12 cellular contexts compared by ENCODE assay signal in the genomic region with DNA sequence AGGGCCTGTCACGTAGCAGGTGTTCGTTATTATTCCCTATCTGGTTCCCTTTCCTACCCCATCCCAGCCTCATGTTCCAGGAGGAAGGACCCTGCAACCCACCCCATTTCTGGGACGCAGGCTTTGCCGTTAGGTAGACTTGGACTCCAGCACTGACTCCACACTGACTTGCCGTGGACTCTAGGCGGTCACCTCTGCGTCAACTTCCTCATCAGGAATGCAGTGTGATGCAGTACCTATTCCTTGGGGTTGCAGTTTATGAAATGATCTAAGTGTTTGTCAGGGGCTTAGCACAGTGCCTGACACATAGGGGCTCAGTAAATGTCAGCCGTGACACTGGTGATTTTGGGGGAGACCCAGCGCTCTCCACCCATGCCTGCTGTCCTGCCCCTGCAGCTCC. TPM values are rescaled to one million over a fixed set of nuclear protein-coding genes. Genes with fewer than 3 reads are reported as not detected.
DNase-seq lines count a peak whose midpoint lies in the region; ATAC-seq, FAIRE-seq and TF ChIP-seq lines count a peak whose summit lies in the region.
"Had no signal": no experiment of that assay in that cellular context is flagged by ENCODE, and none has a peak within 500 bp of the region (broad histone marks: within the 10 kb centered on the region; RNA-seq: fewer than 3 reads in every experiment).

No MANE protein-coding gene starts in this region.

- H3K9me3 ChIP-seq in DND-41 (ENCODE audit: insufficient read depth, low read length, severe bottlenecking), result no peaks in the 10 kb centered on the region
- no peaks in the 10 kb centered on the region for H3K9me3 ChIP-seq in SJCRH30 (replicated peaks)
- H3K9me3 ChIP-seq in esophagus (ENCODE audit: control insufficient read depth in 2 of 2, insufficient read depth in 1 of 2, low read depth in 1 of 2, low read length in 1 of 2), result no peaks in the 10 kb centered on the region
- H3K9me3 ChIP-seq in gastrocnemius medialis, result no peaks in the 10 kb centered on the region

- H3K4me2 ChIP-seq in DND-41 (ENCODE audit: insufficient read depth, low read length), result no peak overlapping the region

- in situ Hi-C loops in gastrocnemius medialis (cut with MboI; ENCODE audit: low sequenced_read_pairs in 4 of 4), result no loop called here

- ATAC-seq in DND-41 (ENCODE audit: insufficient read depth, low read depth) (no peak), gastrocnemius medialis (no peak)
- ATAC-seq: activated CD4-positive, CD25-positive, alpha-beta regulatory T cell treated with anti-CD3 and anti-CD28 coated beads, Interleukin-2, amount 50 U/mL, for 24 hours; left colon had no signal

- H3K4me1 ChIP-seq in DND-41 (ENCODE audit: insufficient read depth, low read length) (peaks cover 30% of the 10 kb centered on the region), SJCRH30 (peaks cover 52% of the 10 kb centered on the region), esophagus (ENCODE audit: control insufficient read depth in 2 of 2, insufficient read depth in 2 of 2, low read length in 1 of 2) (peaks cover 13 to 30% of the 10 kb centered on the region in 2 donors), gastrocnemius medialis (peaks cover 69 to 74% of the 10 kb centered on the region in 2 donors)

- peaks cover 90% of the 10 kb centered on the region for H3K79me2 ChIP-seq in DND-41 (ENCODE audit: insufficient read depth, low read length)

- no peak for TF ChIP-seq CTCF in DND-41 (IDR thresholded peaks at IDR 0.05; ENCODE audit: borderline replicate concordance, extremely low read depth, low read length, poor library complexity, severe bottlenecking)
- TF ChIP-seq CTCF in gastrocnemius medialis (IDR thresholded peaks at IDR 0.05 in 4 of 5, conservative IDR thresholded peaks at IDR 0.05 in 1 of 5), result no peak

- H4K20me1 ChIP-seq in DND-41 (ENCODE audit: insufficient read depth, low read length), result peaks cover 60% of the 10 kb centered on the region

- TF ChIP-seq POLR2A in gastrocnemius medialis (IDR thresholded peaks at IDR 0.05), result no peak

- no peak overlapping the region for H3K9ac ChIP-seq in DND-41 (ENCODE audit: low read depth, low read length)

- H3K36me3 ChIP-seq in DND-41 (ENCODE audit: insufficient read depth, low read length) (peaks cover 60% of the 10 kb centered on the region), SJCRH30 (peaks cover 8% of the 10 kb centered on the region; the same call in 1 of the 2 replicates), esophagus (ENCODE audit: control insufficient read depth in 2 of 2, insufficient read depth in 2 of 2, low read length in 1 of 2) (peaks cover 0 to 16% of the 10 kb centered on the region in 2 donors), gastrocnemius medialis (peaks cover 0 to 14% of the 10 kb centered on the region in 2 donors)

- DNase-seq in DND-41, result no peak
- no peak for DNase-seq in SJCRH30
- DNase-seq in gastrocnemius medialis, result no peak
- no peak for DNase-seq in NCI-H128 (lab: John Stamatoyannopoulos, UW; ENCODE audit: unreplicated experiment)
- no peak for DNase-seq in activated CD4-positive, alpha-beta T cell treated with anti-CD3 and anti-CD28 coated beads for 1 hour
- DNase-seq in HTR-8/SVneo (ENCODE audit: insufficient read length, low spot score), result no peak
- DNase-seq: activated gamma-delta T cell; left colon; NCI-H510A; stimulated activated CD4-positive, alpha-beta T cell treated with anti-CD3 and anti-CD28 coated beads, Interleukin-4, amount 100 ng/mL, for 4 hours had no signal

- WGBS in esophagus, 2 donors, result 83 to 88% methylated on average over 9 of the region's 9 CpGs

- no peaks in the 10 kb centered on the region for H3K27me3 ChIP-seq in DND-41 (ENCODE audit: insufficient read depth, low read length, poor library complexity)
- no peaks in the 10 kb centered on the region for H3K27me3 ChIP-seq in SJCRH30
- H3K27me3 ChIP-seq in esophagus (ENCODE audit: control insufficient read depth in 1 of 2, insufficient read depth in 2 of 2, low read length in 2 of 2), result no peaks in the 10 kb centered on the region
- no peaks in the 10 kb centered on the region for H3K27me3 ChIP-seq in gastrocnemius medialis

- intact Hi-C loops in gastrocnemius medialis (cut with DNase I; ENCODE audit: low total_unique reads), result loop anchor here (5.0 to 10.0 kb wide), 3 partner anchors 338 to 1061 kb away; partner anchors contain the start of genes ARHGAP1, PACSIN3, PSMC3 and ZNF408

- H3K4me3 ChIP-seq in DND-41 (ENCODE audit: low read depth in 1 of 2, low read length in 2 of 2) (no peak overlapping the region), SJCRH30 (no peak overlapping the region; the same call in 1 of the 2 replicates), esophagus (ENCODE audit: low read depth in 1 of 2, low read length in 2 of 2) (no peak overlapping the region), gastrocnemius medialis (peak overlapping the region; percentile 15 to 77 (median 54))

- no peak overlapping the region for H2AFZ ChIP-seq in DND-41 (ENCODE audit: low read depth, low read length)

- no peak for FAIRE-seq in HTR-8/SVneo (lab: Jason Lieb, UNC)

- peak overlapping the region; percentile 24; the same call in 1 of the 2 replicates for H3K27ac ChIP-seq in DND-41 (ENCODE audit: low read length)
- H3K27ac ChIP-seq in SJCRH30, result peak overlapping the region; percentile 98
- H3K27ac ChIP-seq in esophagus (ENCODE audit: low read depth in 2 of 2, low read length in 1 of 2), result peak overlapping the region; percentile 13 to 64
- H3K27ac ChIP-seq in gastrocnemius medialis, result peak overlapping the region; percentile 98 to 100 (median 98)

RNA-seq across cellular contexts. Expression of gene DGKZ, which starts 16.8 kb away (rescaled TPM):
- 34.2 and 42.1 TPM in 2 replicates for total RNA-seq in SJCRH30 (2014; rRNA removed; shearing (Covaris generic))
- polyA plus RNA-seq in esophagus, result 10 to 100 TPM; 27.3 to 36.6 TPM
- total RNA-seq in gastrocnemius medialis, result 100 to 1,000 TPM; 127 to 155 (median 131) TPM

RNA-seq across cellular contexts. Expression of gene MDK, which starts 17.4 kb away (rescaled TPM):
- 122 and 142 TPM in 2 replicates for total RNA-seq in SJCRH30 (2014; rRNA removed; shearing (Covaris generic))
- polyA plus RNA-seq in esophagus, result 10 to 100 TPM; 19.9 to 24.3 TPM
- 1 to 10 TPM in 2 of 4 donors, not detected in 2; 1.6 to 1.9 TPM for total RNA-seq in gastrocnemius medialis

RNA-seq across cellular contexts. Expression of gene CHRM4, which starts 27.5 kb away (rescaled TPM):
- total RNA-seq in SJCRH30 (2014; rRNA removed; shearing (Covaris generic)), result 0.81 and 0.97 TPM in 2 replicates
- polyA plus RNA-seq in esophagus, result under 1 TPM in 1 of 2 donors, not detected in 1; 0.02 TPM
- not detected for total RNA-seq in gastrocnemius medialis

Comparison
In these comparisons a context has a peak if more than half of its experiments do, and no peak if none do; other contexts are left out.
1. H3K27ac ChIP-seq: peak in every context shown above with its lines; median percentile 98 in gastrocnemius medialis; 98 in SJCRH30; 38 in esophagus; 24 in DND-41.
2. H3K4me3 ChIP-seq: peak in gastrocnemius medialis (4 of 4); none in DND-41 (0 of 2), SJCRH30 (single experiment) and esophagus (0 of 2).
3. RNA of gene MDK, which starts 17.4 kb away (total RNA-seq): 122 to 142 TPM in SJCRH30; 1.6 to 1.9 TPM in gastrocnemius medialis; every median in the first group is over 10 times any median in the second.